Comparison of ENCODE assay signal across 8 cellular contexts in the genomic region with DNA sequence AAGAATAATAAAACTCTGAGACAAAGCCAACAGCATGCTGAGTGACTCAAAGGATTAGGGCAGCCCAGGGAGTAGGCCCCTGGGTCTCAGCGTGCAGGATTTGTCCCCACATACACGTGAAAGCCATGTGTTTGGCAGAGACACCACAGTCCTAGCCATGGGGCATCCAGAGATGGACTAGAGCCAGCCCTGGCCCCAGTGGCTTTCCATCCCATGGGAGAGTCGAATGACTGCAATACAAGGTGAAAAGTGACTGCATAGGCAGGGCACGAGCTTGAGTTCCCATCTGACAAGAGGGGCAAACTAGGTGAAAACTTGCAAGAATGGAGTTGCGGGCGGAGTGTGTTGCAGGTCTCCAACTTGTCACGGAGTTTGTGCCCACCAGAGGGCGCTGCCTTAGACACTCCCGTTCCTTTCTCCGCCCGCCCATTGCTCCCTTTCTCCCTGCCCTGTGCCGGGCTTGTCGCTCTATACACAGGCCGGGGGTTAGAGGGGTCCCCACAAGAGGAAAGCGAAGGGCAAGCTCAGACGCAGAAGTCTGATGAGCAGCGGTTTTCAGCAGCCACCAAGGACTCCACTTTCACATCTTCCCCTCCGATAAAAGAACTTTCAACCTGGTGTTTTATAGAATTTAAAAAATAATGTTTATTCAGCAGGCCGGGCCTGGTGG.
DNase-seq lines count a peak whose midpoint lies in the region; ATAC-seq lines count a peak whose summit lies in the region.

No MANE protein-coding gene starts in this region.

- H3K27ac ChIP-seq in layer of hippocampus (ENCODE audit: low read depth, low read length) = peak overlapping the region; percentile 30

- ATAC-seq in GM21723 (IDR thresholded peaks at IDR 0.05; ENCODE audit: unreplicated experiment) (peak; percentile 54), GM21737 (IDR thresholded peaks at IDR 0.05; ENCODE audit: unreplicated experiment) (no peak)

- DNase-seq in AG20443 (ENCODE audit: low spot score) (peak; percentile 89), NCI-H345 (lab: John Stamatoyannopoulos, UW) (peak; percentile 74)
- peak; percentile 21 to 51 (median 26) for DNase-seq in activated CD4-positive, CD25-positive, alpha-beta regulatory T cell (lab: John Stamatoyannopoulos, UW)
- DNase-seq in central memory CD4-positive, alpha-beta T cell = peak; percentile 30
- peak; percentile 79 to 86 for DNase-seq in stimulated activated CD4-positive, alpha-beta T cell treated with anti-CD3 and anti-CD28 coated beads, Interleukin-2, amount 100 ng/mL, for 24 hours

- H3K27me3 ChIP-seq in layer of hippocampus (ENCODE audit: control insufficient read depth, insufficient read depth, low read length) = no peaks in the 10 kb centered on the region

Comparison
In these comparisons a context has a peak if more than half of its experiments do, and no peak if none do; other contexts are left out.
1. DNase-seq: peak in every context shown above with its lines; median percentile 89 in AG20443; 82 in stimulated activated CD4-positive, alpha-beta T cell treated with anti-CD3 and anti-CD28 coated beads, Interleukin-2, amount 100 ng/mL, for 24 hours; 74 in NCI-H345; 30 in central memory CD4-positive, alpha-beta T cell; 26 in activated CD4-positive, CD25-positive, alpha-beta regulatory T cell.